19 cellular contexts compared by ENCODE assay signal in genomic region chr21:46553993-46554392, GRCh38. TPM values are rescaled to one million over a fixed set of nuclear protein-coding genes. Genes with fewer than 3 reads are reported as not detected.
DNase-seq lines count a peak whose midpoint lies in the region; ATAC-seq lines count a peak whose summit lies in the region.
"Had no signal": no experiment of that assay in that cellular context is flagged by ENCODE, and none has a peak within 500 bp of the region (broad histone marks: within the 10 kb centered on the region; RNA-seq: fewer than 3 reads in every experiment).

No MANE protein-coding gene starts in this region.

- POLR2A ChIA-PET in CD4-positive, alpha-beta memory T cell (lab: Charles Lee; ENCODE audit: partially characterized antibody), result interaction anchor here (0.6 to 8.3 kb wide), 2 partner anchors 81 to 100 kb away, joined by 3 to 105 read pairs; partner anchors contain the start of gene PRMT2

- no peak overlapping the region for H4K91ac ChIP-seq in neuronal stem cell (ENCODE audit: low read depth, low read length, poor library complexity)

- H3K27me3 ChIP-seq in CD4-positive, alpha-beta memory T cell (ENCODE audit: insufficient read depth, low read length), result no peaks in the 10 kb centered on the region
- no peaks in the 10 kb centered on the region for H3K27me3 ChIP-seq in neuronal stem cell (ENCODE audit: control insufficient read depth in 3 of 3, insufficient read depth in 3 of 3, low read depth in 1 of 3, low read length in 3 of 3)
- H3K27me3 ChIP-seq: BE2C had no signal

- no peaks in the 10 kb centered on the region for H3K9me3 ChIP-seq in CD4-positive, alpha-beta memory T cell (ENCODE audit: control insufficient read depth in 1 of 2, low read length in 2 of 2)
- no peaks in the 10 kb centered on the region for H3K9me3 ChIP-seq in neuronal stem cell (replicated peaks in 1 of 2; ENCODE audit: control insufficient read depth in 2 of 2, insufficient read depth in 1 of 2, low read depth in 1 of 2, low read length in 2 of 2)
- H3K9me3 ChIP-seq: BE2C had no signal

- WGBS in neuronal stem cell (ENCODE audit: extremely low coverage in 2 of 2, insufficient read length in 2 of 2, insufficient replicate concordance in 1 of 2), 2 donors, result no CpG with 5 or more reads among the region's 13 CpGs

- no peak overlapping the region for H3K4ac ChIP-seq in neuronal stem cell (ENCODE audit: low read length)

- peaks cover 20% of the 10 kb centered on the region for H3K36me3 ChIP-seq in CD4-positive, alpha-beta memory T cell (ENCODE audit: insufficient read depth, low read length)
- H3K36me3 ChIP-seq in neuronal stem cell (replicated peaks in 1 of 2; ENCODE audit: control insufficient read depth in 2 of 2, insufficient read depth in 2 of 2, low read length in 2 of 2), result peaks cover 45 to 97% of the 10 kb centered on the region in 2 donors

- intact Hi-C loops in CD4-positive, alpha-beta memory T cell (cut with micrococcal nuclease), result no loop called here
- intact Hi-C loops in activated T-helper 1 cell treated with anti-CD3 and anti-CD28 coated beads, Interleukin-12 subunit alpha, Interleukin-12 subunit beta, Interleukin-2, Interleukin-4 antibody, amounts not matched to agents 30 ng/mL and 10 ng/mL and 1 ng/mL, durations not matched to agents 14 hours and 24 hours and 36 hours (cut with micrococcal nuclease), result no loop called here

- no peaks in the 10 kb centered on the region for H3K27me3 Mint-ChIP-seq in T-helper 2 cell treated with Interferon-gamma antibody and Interleukin-4, amounts not matched to agents 5 μg/mL and 100 μg/mL, for 36 hours (ENCODE audit: low read depth)
- H3K27me3 Mint-ChIP-seq in CD4-positive, alpha-beta memory T cell, result no peaks in the 10 kb centered on the region
- no peaks in the 10 kb centered on the region for H3K27me3 Mint-ChIP-seq in activated T-helper 1 cell treated with anti-CD3 and anti-CD28 coated beads, Interleukin-12 subunit alpha, Interleukin-12 subunit beta, Interleukin-2, Interleukin-4 antibody, amounts not matched to agents 30 ng/mL and 10 ng/mL and 1 ng/mL, durations not matched to agents 14 hours and 24 hours and 36 hours (ENCODE audit: insufficient read depth)

- peak overlapping the region; percentile 13 for H3K23ac ChIP-seq in neuronal stem cell (ENCODE audit: low read depth, low read length, poor library complexity)

- H2BK12ac ChIP-seq in neuronal stem cell (ENCODE audit: low read length), result no peak overlapping the region

- no peak overlapping the region for H2BK120ac ChIP-seq in neuronal stem cell (ENCODE audit: low read depth, low read length)

- H3K18ac ChIP-seq in neuronal stem cell (ENCODE audit: low read length), result no peak overlapping the region

- no peak overlapping the region for H2AK5ac ChIP-seq in neuronal stem cell (ENCODE audit: low read depth, low read length)

- H4K8ac ChIP-seq in neuronal stem cell (ENCODE audit: low read depth, low read length), result no peak overlapping the region

- no peak overlapping the region for H3K4me3 ChIP-seq in CD4-positive, alpha-beta memory T cell (ENCODE audit: low read length in 2 of 2)
- H3K4me3 ChIP-seq in neuronal stem cell (ENCODE audit: low read length in 2 of 2), result no peak overlapping the region

- no peak for ATAC-seq in GM19395 (IDR thresholded peaks at IDR 0.05; ENCODE audit: unreplicated experiment)
- ATAC-seq: Panc1 had no signal

- no peak overlapping the region for H3K27ac ChIP-seq in CD4-positive, alpha-beta memory T cell (ENCODE audit: low read depth, low read length)
- no peak overlapping the region for H3K27ac ChIP-seq in neuronal stem cell (replicated peaks; ENCODE audit: low read length)
- H3K27ac ChIP-seq: 22Rv1 had no signal

- H3K4me1 Mint-ChIP-seq in T-helper 2 cell treated with Interferon-gamma antibody and Interleukin-4, amounts not matched to agents 5 μg/mL and 100 μg/mL, for 36 hours (ENCODE audit: low read depth), result peaks cover 23% of the 10 kb centered on the region
- H3K4me1 Mint-ChIP-seq in CD4-positive, alpha-beta memory T cell, result peaks cover 35 to 91% (median 47%) of the 10 kb centered on the region in 4 donors
- peaks cover 40% of the 10 kb centered on the region for H3K4me1 Mint-ChIP-seq in activated T-helper 1 cell treated with anti-CD3 and anti-CD28 coated beads, Interleukin-12 subunit alpha, Interleukin-12 subunit beta, Interleukin-2, Interleukin-4 antibody, amounts not matched to agents 30 ng/mL and 10 ng/mL and 1 ng/mL, durations not matched to agents 14 hours and 24 hours and 36 hours (ENCODE audit: low read depth)

- H3K27ac Mint-ChIP-seq in T-helper 2 cell treated with Interferon-gamma antibody and Interleukin-4, amounts not matched to agents 5 μg/mL and 100 μg/mL, for 36 hours, result no peak overlapping the region
- H3K27ac Mint-ChIP-seq in CD4-positive, alpha-beta memory T cell, result peak overlapping the region; percentile 57 to 99 (median 91)
- peak overlapping the region; percentile 34 for H3K27ac Mint-ChIP-seq in activated T-helper 1 cell treated with anti-CD3 and anti-CD28 coated beads, Interleukin-12 subunit alpha, Interleukin-12 subunit beta, Interleukin-2, Interleukin-4 antibody, amounts not matched to agents 30 ng/mL and 10 ng/mL and 1 ng/mL, durations not matched to agents 14 hours and 24 hours and 36 hours

- peaks cover 38% of the 10 kb centered on the region for H3K36me3 Mint-ChIP-seq in T-helper 2 cell treated with Interferon-gamma antibody and Interleukin-4, amounts not matched to agents 5 μg/mL and 100 μg/mL, for 36 hours (ENCODE audit: low read depth)
- peaks cover 34 to 35% of the 10 kb centered on the region in 2 donors for H3K36me3 Mint-ChIP-seq in CD4-positive, alpha-beta memory T cell
- peaks cover 22% of the 10 kb centered on the region for H3K36me3 Mint-ChIP-seq in activated T-helper 1 cell treated with anti-CD3 and anti-CD28 coated beads, Interleukin-12 subunit alpha, Interleukin-12 subunit beta, Interleukin-2, Interleukin-4 antibody, amounts not matched to agents 30 ng/mL and 10 ng/mL and 1 ng/mL, durations not matched to agents 14 hours and 24 hours and 36 hours (ENCODE audit: low read depth)

- H3K9me3 Mint-ChIP-seq in T-helper 2 cell treated with Interferon-gamma antibody and Interleukin-4, amounts not matched to agents 5 μg/mL and 100 μg/mL, for 36 hours, result no peaks in the 10 kb centered on the region
- no peaks in the 10 kb centered on the region for H3K9me3 Mint-ChIP-seq in CD4-positive, alpha-beta memory T cell
- no peaks in the 10 kb centered on the region for H3K9me3 Mint-ChIP-seq in activated T-helper 1 cell treated with anti-CD3 and anti-CD28 coated beads, Interleukin-12 subunit alpha, Interleukin-12 subunit beta, Interleukin-2, Interleukin-4 antibody, amounts not matched to agents 30 ng/mL and 10 ng/mL and 1 ng/mL, durations not matched to agents 14 hours and 24 hours and 36 hours

- H2AFZ ChIP-seq in neuronal stem cell (ENCODE audit: low read length), result no peak overlapping the region

- H3K14ac ChIP-seq in neuronal stem cell (ENCODE audit: low read length), result no peak overlapping the region

- H2BK5ac ChIP-seq in neuronal stem cell (ENCODE audit: low read length), result no peak overlapping the region

- CTCF ChIA-PET in CD4-positive, alpha-beta memory T cell (lab: Charles Lee; ENCODE audit: partially characterized antibody), result no interaction called here

- no peak overlapping the region for H2BK15ac ChIP-seq in neuronal stem cell (ENCODE audit: low read length)

- peak; percentile 1 for DNase-seq in T-helper 2 cell treated with Interferon-gamma antibody and Interleukin-4, amounts not matched to agents 5 μg/mL and 100 μg/mL, for 36 hours (ENCODE audit: low spot score)
- DNase-seq in T-helper 2 cell (no peak), neuronal stem cell (ENCODE audit: low spot score) (no peak), 8988T (no peak), NCI-H2029 treated with DMSO at 0.1 percent for 48 hours (lab: John Stamatoyannopoulos, UW) (no peak)
- DNase-seq in CD4-positive, alpha-beta memory T cell, result no peak
- DNase-seq in activated T-helper 1 cell treated with anti-CD3 and anti-CD28 coated beads, Interleukin-12 subunit alpha, Interleukin-12 subunit beta, Interleukin-2, Interleukin-4 antibody, amounts not matched to agents 30 ng/mL and 10 ng/mL and 1 ng/mL, durations not matched to agents 14 hours and 24 hours and 36 hours (ENCODE audit: low spot score), result no peak
- DNase-seq: BE2C, DMS 273 treated with DMSO at 0.1 percent for 48 hours, GF-D8, GOT3, NCI-H1105 treated with DMSO at 0.1 percent for 48 hours, NCI-H1694 treated with DMSO at 0.1 percent for 48 hours, NCI-H226, NCI-H524 treated with DMSO at 0.1 percent for 48 hours had no signal

- no peaks in the 10 kb centered on the region for H3K79me1 ChIP-seq in neuronal stem cell (ENCODE audit: low read depth, low read length)

- peak overlapping the region; percentile 1 for H3K9ac ChIP-seq in neuronal stem cell (ENCODE audit: low read depth, low read length, poor library complexity)

- H3K4me2 ChIP-seq in neuronal stem cell (ENCODE audit: insufficient read depth, low read length, poor library complexity, severe bottlenecking), result no peak overlapping the region

- no peak overlapping the region for H3K4me3 Mint-ChIP-seq in T-helper 2 cell treated with Interferon-gamma antibody and Interleukin-4, amounts not matched to agents 5 μg/mL and 100 μg/mL, for 36 hours
- H3K4me3 Mint-ChIP-seq in CD4-positive, alpha-beta memory T cell, result peak overlapping the region in 2 of 8 donors; percentile 17 to 43
- H3K4me3 Mint-ChIP-seq in activated T-helper 1 cell treated with anti-CD3 and anti-CD28 coated beads, Interleukin-12 subunit alpha, Interleukin-12 subunit beta, Interleukin-2, Interleukin-4 antibody, amounts not matched to agents 30 ng/mL and 10 ng/mL and 1 ng/mL, durations not matched to agents 14 hours and 24 hours and 36 hours, result no peak overlapping the region

- H3K4me1 ChIP-seq in CD4-positive, alpha-beta memory T cell (ENCODE audit: insufficient read depth, low read length), result peaks cover 67% of the 10 kb centered on the region
- H3K4me1 ChIP-seq in neuronal stem cell (ENCODE audit: control insufficient read depth in 2 of 2, insufficient read depth in 1 of 2, low read depth in 1 of 2, low read length in 2 of 2), result peaks cover 0 to under 1% of the 10 kb centered on the region in 2 donors
- H3K4me1 ChIP-seq: BE2C had no signal

RNA-seq across cellular contexts. Expression of gene S100B, which starts 50.9 kb away (rescaled TPM):
- total RNA-seq in CD4-positive, alpha-beta memory T cell, result not detected
- under 1 TPM; 0.54 to 0.73 TPM for polyA plus RNA-seq in CD4-positive, alpha-beta memory T cell
- not detected in 2 replicates for total RNA-seq in activated T-helper 1 cell treated with anti-CD3 and anti-CD28 coated beads, Interleukin-12 subunit alpha, Interleukin-12 subunit beta, Interleukin-2, Interleukin-4 antibody, amounts not matched to agents 30 ng/mL and 10 ng/mL and 1 ng/mL, durations not matched to agents 14 hours and 24 hours and 36 hours
- 1.1 TPM for polyA plus RNA-seq in neuronal stem cell (2013, experiment 1 of 2)
- polyA plus RNA-seq in neuronal stem cell (2013, experiment 2 of 2), result 0.96 TPM
- total RNA-seq: LHCN-M2 had no signal
